In the genomic region with DNA sequence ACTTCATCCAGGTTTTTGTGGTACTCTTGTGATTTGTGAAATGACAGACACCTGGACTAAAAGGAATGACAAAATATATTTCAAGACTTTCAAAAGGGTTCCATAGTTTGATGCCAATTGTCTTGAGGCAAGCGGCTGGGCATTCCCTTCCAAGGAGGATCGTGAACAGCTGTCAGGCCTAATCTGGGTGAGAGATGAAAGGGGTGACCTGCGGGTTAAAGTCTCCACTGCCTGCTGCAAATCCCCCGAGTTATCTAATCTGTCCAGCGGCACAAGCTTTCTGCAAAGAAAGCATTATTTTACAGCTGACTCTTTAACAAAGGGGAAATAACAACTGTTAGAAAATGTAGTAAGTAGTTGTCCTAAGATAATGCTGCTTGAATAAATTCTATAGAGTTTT, we compare ENCODE assay signal across 30 cellular contexts.
"Had no signal": no experiment of that assay in that cellular context is flagged by ENCODE, and none has a peak within 500 bp of the region (broad histone marks: within the 10 kb centered on the region; RNA-seq: fewer than 3 reads in every experiment).

No MANE protein-coding gene starts in this region.

- H3K4me1 ChIP-seq: suprapubic skin, tibial artery, upper lobe of right lung had no signal

- H3K4me3 ChIP-seq: lung, smooth muscle cell, suprapubic skin, tibial artery, upper lobe of right lung had no signal

- H3K36me3 ChIP-seq: suprapubic skin, tibial artery, upper lobe of right lung had no signal

- FAIRE-seq: kidney had no signal

- ATAC-seq: activated T-helper 17 cell treated with anti-CD3 and anti-CD28 coated beads, Interleukin-2, amount 50 U/mL, for 72 hours; esophagus mucosa; natural killer cell treated with Interleukin-12 subunit alpha and Interleukin-12 subunit beta and Interleukin-15 and Interleukin-18, amount 100 ng/mL, for 72 hours; sciatic nerve; T-helper 17 cell; upper lobe of right lung had no signal

- DNase-seq: activated CD4-positive, alpha-beta memory T cell treated with anti-CD3 and anti-CD28 coated beads for 36 hours; activated CD4-positive, alpha-beta T cell treated with anti-CD3 and anti-CD28 coated beads, Interleukin-2, amount 10 ng/mL, durations not matched to agents 24 days and 14 days; activated CD4-positive, CD25-positive, alpha-beta regulatory T cell treated with anti-CD3 and anti-CD28 coated beads, Interleukin-2, amount 50 U/mL, for 72 hours; activated CD8-positive, alpha-beta memory T cell treated with anti-CD3 and anti-CD28 coated beads, Interleukin-2, amount 50 U/mL, for 48 hours; activated gamma-delta T cell treated with Interleukin-2 at 50 U/mL for 16 hours; activated naive CD4-positive, alpha-beta T cell treated with anti-CD3 and anti-CD28 coated beads, Interleukin-2, amount 50 U/mL, for 16 hours; activated T-cell treated with anti-CD3 and anti-CD28 coated beads, Interleukin-2, amount 50 U/mL, for 24 hours; amygdala; caudate nucleus; cortex of kidney; foreskin fibroblast; head of caudate nucleus; hypothalamus; immature natural killer cell; kidney; mesendoderm; posterior cingulate gyrus; stimulated activated CD4-positive, alpha-beta T cell treated with anti-CD3 and anti-CD28 coated beads, Interleukin-15, amount 100 ng/mL, for 24 hours; stimulated activated CD4-positive, alpha-beta T cell treated with anti-CD3 and anti-CD28 coated beads, Interleukin-2, amount 100 ng/mL, for 24 hours; stimulated activated naive CD4-positive, alpha-beta T cell; T-helper 17 cell; tibial artery; upper lobe of right lung had no signal

- H3K27me3 ChIP-seq: suprapubic skin, tibial artery, upper lobe of right lung had no signal

- H3K9me3 ChIP-seq: suprapubic skin, tibial artery, upper lobe of right lung had no signal

- H3K27ac ChIP-seq: suprapubic skin, tibial artery, upper lobe of right lung had no signal
